14 cellular contexts compared by ENCODE assay signal in the genomic region with DNA sequence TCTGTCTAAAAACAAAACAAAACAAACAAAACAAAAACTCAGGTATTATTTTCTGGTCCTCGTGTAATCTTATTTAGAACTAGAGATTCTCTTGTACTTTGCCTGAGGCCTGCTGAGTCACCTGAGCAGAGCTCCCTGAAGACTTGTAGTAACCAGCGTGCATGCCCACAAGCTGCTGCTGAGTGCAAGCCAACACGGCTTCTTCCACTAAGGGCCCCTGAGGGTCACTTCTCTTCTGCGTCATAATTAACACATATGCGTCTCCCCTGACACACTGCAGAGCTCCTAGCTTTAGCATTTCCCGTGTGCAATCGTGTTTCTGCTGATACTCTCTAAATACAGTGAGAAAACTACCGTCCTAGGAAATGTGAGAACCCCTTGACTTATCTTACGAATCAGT. TPM values are rescaled to one million over a fixed set of nuclear protein-coding genes. Genes with fewer than 3 reads are reported as not detected.
DNase-seq lines count a peak whose midpoint lies in the region; ATAC-seq lines count a peak whose summit lies in the region.
"Had no signal": no experiment of that assay in that cellular context is flagged by ENCODE, and none has a peak within 500 bp of the region (broad histone marks: within the 10 kb centered on the region; RNA-seq: fewer than 3 reads in every experiment).

No MANE protein-coding gene starts in this region.

- no peak overlapping the region for H3K4me3 Mint-ChIP-seq in T-helper 2 cell treated with Interferon-gamma antibody and Interleukin-4, amounts not matched to agents 5 μg/mL and 100 μg/mL, for 36 hours
- H3K4me3 Mint-ChIP-seq in activated T-helper 17 cell treated with anti-CD3 and anti-CD28 coated beads, Interleukin-2, amount 50 U/mL, for 72 hours = peak overlapping the region; percentile 28

- H3K36me3 Mint-ChIP-seq in T-helper 2 cell treated with Interferon-gamma antibody and Interleukin-4, amounts not matched to agents 5 μg/mL and 100 μg/mL, for 36 hours (ENCODE audit: low read depth) = no peaks in the 10 kb centered on the region
- H3K36me3 Mint-ChIP-seq in activated T-helper 17 cell treated with anti-CD3 and anti-CD28 coated beads, Interleukin-2, amount 50 U/mL, for 72 hours (ENCODE audit: low read depth) = peaks cover 11% of the 10 kb centered on the region

- no peak for DNase-seq in T-helper 2 cell treated with Interferon-gamma antibody and Interleukin-4, amounts not matched to agents 5 μg/mL and 100 μg/mL, for 36 hours (ENCODE audit: low spot score)
- no peak for DNase-seq in T-helper 2 cell
- peak; percentile 94 for DNase-seq in HPDE6-E6E7 (ENCODE audit: extremely low spot score)
- peak; percentile 15 for DNase-seq in kidney tubule cell (ENCODE audit: low spot score)
- no peak for DNase-seq in COR-L47 (lab: John Stamatoyannopoulos, UW)
- DNase-seq in NCI-H1092 (lab: John Stamatoyannopoulos, UW) = no peak
- DNase-seq: KG1, mesenchymal stem cell, NCI-H2081, small intestine, transverse colon had no signal

- peak overlapping the region; percentile 55 for H3K27ac Mint-ChIP-seq in T-helper 2 cell treated with Interferon-gamma antibody and Interleukin-4, amounts not matched to agents 5 μg/mL and 100 μg/mL, for 36 hours
- H3K27ac Mint-ChIP-seq in activated T-helper 17 cell treated with anti-CD3 and anti-CD28 coated beads, Interleukin-2, amount 50 U/mL, for 72 hours = peak overlapping the region; percentile 20

- H3K4me1 Mint-ChIP-seq in T-helper 2 cell treated with Interferon-gamma antibody and Interleukin-4, amounts not matched to agents 5 μg/mL and 100 μg/mL, for 36 hours (ENCODE audit: low read depth) = peaks cover 39% of the 10 kb centered on the region
- H3K4me1 Mint-ChIP-seq in activated T-helper 17 cell treated with anti-CD3 and anti-CD28 coated beads, Interleukin-2, amount 50 U/mL, for 72 hours = peaks cover 29% of the 10 kb centered on the region

- ATAC-seq in activated T-helper 17 cell treated with anti-CD3 and anti-CD28 coated beads, Interleukin-2, amount 50 U/mL, for 72 hours (replicated peaks) = no peak
- no peak for ATAC-seq in HG02852 (IDR thresholded peaks at IDR 0.05; ENCODE audit: unreplicated experiment)
- ATAC-seq: SK-N-SH treated with all-trans-retinoic acid at 6 μM for 48 hours had no signal

- H3K9me3 Mint-ChIP-seq in T-helper 2 cell treated with Interferon-gamma antibody and Interleukin-4, amounts not matched to agents 5 μg/mL and 100 μg/mL, for 36 hours = no peaks in the 10 kb centered on the region
- H3K9me3 Mint-ChIP-seq in activated T-helper 17 cell treated with anti-CD3 and anti-CD28 coated beads, Interleukin-2, amount 50 U/mL, for 72 hours = peaks cover 3% of the 10 kb centered on the region

- H3K27me3 Mint-ChIP-seq in T-helper 2 cell treated with Interferon-gamma antibody and Interleukin-4, amounts not matched to agents 5 μg/mL and 100 μg/mL, for 36 hours (ENCODE audit: low read depth) = no peaks in the 10 kb centered on the region
- H3K27me3 Mint-ChIP-seq in activated T-helper 17 cell treated with anti-CD3 and anti-CD28 coated beads, Interleukin-2, amount 50 U/mL, for 72 hours = no peaks in the 10 kb centered on the region

RNA-seq across cellular contexts. Expression of gene NDFIP1, which starts 10.9 kb away (rescaled TPM):
- 100 to 1,000 TPM in 1 of 2 donors, 10 to 100 TPM in 1; 35.0 to 101 TPM for total RNA-seq in activated T-helper 17 cell treated with anti-CD3 and anti-CD28 coated beads, Interleukin-2, amount 50 U/mL, for 72 hours

Comparison
In these comparisons a context has a peak if more than half of its experiments do, and no peak if none do; other contexts are left out.
1. DNase-seq: peak in HPDE6-E6E7 (single experiment) and kidney tubule cell (single experiment); none in T-helper 2 cell treated with Interferon-gamma antibody and Interleukin-4, amounts not matched to agents 5 μg/mL and 100 μg/mL, for 36 hours (single experiment), T-helper 2 cell (0 of 5), COR-L47 (single experiment) and NCI-H1092 (single experiment).